10 cellular contexts compared by ENCODE assay signal in the genomic region with DNA sequence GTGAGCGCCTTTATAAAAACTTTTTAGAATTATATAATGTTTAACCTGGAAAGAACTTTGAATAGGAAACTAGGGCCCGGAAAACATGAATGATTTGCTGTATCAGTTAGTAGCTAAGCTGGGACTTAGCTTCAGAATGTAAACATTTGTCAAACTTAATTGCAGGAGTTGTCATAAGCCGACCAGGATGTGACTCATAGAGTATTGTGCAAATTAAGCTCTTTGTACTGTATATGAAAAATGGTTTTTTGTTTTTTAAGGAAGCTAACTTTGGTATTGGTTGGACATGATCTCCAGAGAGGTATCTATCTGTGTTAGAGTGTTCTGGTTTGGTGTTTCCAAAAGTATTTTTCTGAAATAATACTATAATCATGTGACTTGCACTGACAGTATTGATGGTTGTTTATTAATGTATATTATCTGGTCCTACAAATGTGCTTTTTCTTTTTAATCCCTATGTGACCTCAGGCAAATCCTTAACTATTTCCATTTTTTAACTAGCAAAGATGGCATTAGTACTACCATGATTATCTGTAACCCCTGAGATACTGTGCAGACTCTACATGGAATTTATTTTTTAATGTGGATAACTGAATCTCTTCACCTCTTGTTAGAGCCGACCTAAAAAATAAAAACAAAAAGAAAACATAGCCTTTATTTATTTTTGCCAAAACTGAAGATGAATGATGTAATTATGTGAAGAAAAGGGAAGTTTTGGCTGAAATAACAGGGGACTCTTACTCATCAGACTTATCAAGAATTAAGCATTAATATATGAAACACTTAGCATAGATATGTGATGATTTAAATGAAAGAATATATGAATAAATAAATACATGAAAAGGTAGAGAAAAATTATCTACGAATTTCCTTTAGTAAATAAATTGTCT. TPM values are rescaled to one million over a fixed set of nuclear protein-coding genes. Genes with fewer than 3 reads are reported as not detected.
DNase-seq lines count a peak whose midpoint lies in the region; ATAC-seq, FAIRE-seq and TF ChIP-seq lines count a peak whose summit lies in the region.
"Had no signal": no experiment of that assay in that cellular context is flagged by ENCODE, and none has a peak within 500 bp of the region (broad histone marks: within the 10 kb centered on the region; RNA-seq: fewer than 3 reads in every experiment).

No MANE protein-coding gene starts in this region.

- no peak for TF ChIP-seq CTCF in ovary (IDR thresholded peaks at IDR 0.05)

- no peak overlapping the region for H3K4me3 Mint-ChIP-seq in stimulated activated naive CD8-positive, alpha-beta T cell treated with anti-CD3 and anti-CD28 coated beads, Interleukin-15, Interleukin-2, amounts not matched to agents 100 ng/mL and 50 ng/mL, for 24 hours

- H3K27ac Mint-ChIP-seq in stimulated activated naive CD8-positive, alpha-beta T cell treated with anti-CD3 and anti-CD28 coated beads, Interleukin-15, Interleukin-2, amounts not matched to agents 100 ng/mL and 50 ng/mL, for 24 hours = peak overlapping the region; percentile 50

- ATAC-seq in stimulated activated naive CD8-positive, alpha-beta T cell treated with anti-CD3 and anti-CD28 coated beads, Interleukin-15, Interleukin-2, amounts not matched to agents 100 U/mL and 50 U/mL, for 24 hours = no peak
- ATAC-seq in SK-N-SH treated with all-trans-retinoic acid at 6 μM for 48 hours (peak; percentile 54), aorta (ENCODE audit: low FRiP score) (peak; percentile 38)

- H3K27ac ChIP-seq in aorta (ENCODE audit: low read depth in 1 of 2, low read length in 2 of 2) = no peak overlapping the region
- no peak overlapping the region for H3K27ac ChIP-seq in ovary

- peaks cover 32% of the 10 kb centered on the region for H3K4me1 Mint-ChIP-seq in stimulated activated naive CD8-positive, alpha-beta T cell treated with anti-CD3 and anti-CD28 coated beads, Interleukin-15, Interleukin-2, amounts not matched to agents 100 ng/mL and 50 ng/mL, for 24 hours (ENCODE audit: low read depth)

- no peak for TF ChIP-seq EP300 in ovary (IDR thresholded peaks at IDR 0.05)

- H3K27me3 ChIP-seq in aorta (ENCODE audit: control insufficient read depth in 1 of 2, insufficient read depth in 2 of 2, low read length in 1 of 2) (no peaks in the 10 kb centered on the region), ovary (no peaks in the 10 kb centered on the region)

- H3K36me3 ChIP-seq in aorta (ENCODE audit: control insufficient read depth in 1 of 2, insufficient read depth in 2 of 2, low read length in 1 of 2) (no peaks in the 10 kb centered on the region), ovary (no peaks in the 10 kb centered on the region)

- FAIRE-seq in frontal cortex (lab: Jason Lieb, UNC) = peak; percentile 30
- FAIRE-seq: H1 had no signal

- H3K4me1 ChIP-seq in aorta (ENCODE audit: control insufficient read depth in 1 of 2, insufficient read depth in 2 of 2, low read length in 2 of 2) (peaks cover 0 to 9% of the 10 kb centered on the region in 2 donors), ovary (ENCODE audit: insufficient read depth) (peaks cover 2% of the 10 kb centered on the region)

- DNase-seq in stimulated activated naive CD8-positive, alpha-beta T cell treated with anti-CD3 and anti-CD28 coated beads, Interleukin-15, Interleukin-2, amounts not matched to agents 100 U/mL and 50 U/mL, for 24 hours = no peak
- DNase-seq in frontal cortex (ENCODE audit: low spot score in 2 of 2) (no peak), aorta (no peak), ovary (no peak), HK-2 (ENCODE audit: unreplicated experiment) (no peak), NCI-H82 treated with DMSO at 0.1 percent for 48 hours (lab: John Stamatoyannopoulos, UW; ENCODE audit: unreplicated experiment) (no peak)
- DNase-seq: NCI-H1436 had no signal

- H3K4me3 ChIP-seq in aorta (ENCODE audit: low read length in 2 of 2) (no peak overlapping the region), ovary (no peak overlapping the region)

- 45 to 51% methylated on average over 5 of the region's 5 CpGs for WGBS in aorta, 2 donors
- WGBS in ovary, 3 donors = 63 to 67% (median 65%) methylated on average over 5 of the region's 5 CpGs

- no peak for TF ChIP-seq POLR2A in ovary (IDR thresholded peaks at IDR 0.05)

- intact Hi-C loops in aorta (cut with DNase I) (no loop called here), ovary (cut with DNase I) (no loop called here)

- no peaks in the 10 kb centered on the region for H3K9me3 Mint-ChIP-seq in stimulated activated naive CD8-positive, alpha-beta T cell treated with anti-CD3 and anti-CD28 coated beads, Interleukin-15, Interleukin-2, amounts not matched to agents 100 ng/mL and 50 ng/mL, for 24 hours

- H3K9me3 ChIP-seq in aorta (ENCODE audit: control insufficient read depth, low read length) (no peaks in the 10 kb centered on the region), ovary (no peaks in the 10 kb centered on the region)

- H3K27me3 Mint-ChIP-seq in stimulated activated naive CD8-positive, alpha-beta T cell treated with anti-CD3 and anti-CD28 coated beads, Interleukin-15, Interleukin-2, amounts not matched to agents 100 ng/mL and 50 ng/mL, for 24 hours = no peaks in the 10 kb centered on the region

- H3K36me3 Mint-ChIP-seq in stimulated activated naive CD8-positive, alpha-beta T cell treated with anti-CD3 and anti-CD28 coated beads, Interleukin-15, Interleukin-2, amounts not matched to agents 100 ng/mL and 50 ng/mL, for 24 hours (ENCODE audit: low read depth) = peaks cover 17% of the 10 kb centered on the region

TF ChIP-seq in SK-N-SH treated with all-trans-retinoic acid at 6 μM for 48 hours, 23 proteins besides CTCF, POLR2A, EP300 and RAD21 (continues in another document):
- TF ChIP-seq ARNTL (CRISPR knock-in tag; IDR thresholded peaks at IDR 0.05; ENCODE audit: borderline replicate concordance, low read depth) (no peak), GLIS3 (CRISPR knock-in tag; IDR thresholded peaks at IDR 0.05) (no peak)
- TF ChIP-seq, protein P1, sequence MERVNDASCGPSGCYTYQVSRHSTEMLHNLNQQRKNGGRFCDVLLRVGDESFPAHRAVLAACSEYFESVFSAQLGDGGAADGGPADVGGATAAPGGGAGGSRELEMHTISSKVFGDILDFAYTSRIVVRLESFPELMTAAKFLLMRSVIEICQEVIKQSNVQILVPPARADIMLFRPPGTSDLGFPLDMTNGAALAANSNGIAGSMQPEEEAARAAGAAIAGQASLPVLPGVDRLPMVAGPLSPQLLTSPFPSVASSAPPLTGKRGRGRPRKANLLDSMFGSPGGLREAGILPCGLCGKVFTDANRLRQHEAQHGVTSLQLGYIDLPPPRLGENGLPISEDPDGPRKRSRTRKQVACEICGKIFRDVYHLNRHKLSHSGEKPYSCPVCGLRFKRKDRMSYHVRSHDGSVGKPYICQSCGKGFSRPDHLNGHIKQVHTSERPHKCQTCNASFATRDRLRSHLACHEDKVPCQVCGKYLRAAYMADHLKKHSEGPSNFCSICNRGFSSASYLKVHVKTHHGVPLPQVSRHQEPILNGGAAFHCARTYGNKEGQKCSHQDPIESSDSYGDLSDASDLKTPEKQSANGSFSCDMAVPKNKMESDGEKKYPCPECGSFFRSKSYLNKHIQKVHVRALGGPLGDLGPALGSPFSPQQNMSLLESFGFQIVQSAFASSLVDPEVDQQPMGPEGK (CRISPR knock-in tag; IDR thresholded peaks at IDR 0.05; ENCODE audit: borderline replicate concordance) = no peak
- TF ChIP-seq, protein P2, sequence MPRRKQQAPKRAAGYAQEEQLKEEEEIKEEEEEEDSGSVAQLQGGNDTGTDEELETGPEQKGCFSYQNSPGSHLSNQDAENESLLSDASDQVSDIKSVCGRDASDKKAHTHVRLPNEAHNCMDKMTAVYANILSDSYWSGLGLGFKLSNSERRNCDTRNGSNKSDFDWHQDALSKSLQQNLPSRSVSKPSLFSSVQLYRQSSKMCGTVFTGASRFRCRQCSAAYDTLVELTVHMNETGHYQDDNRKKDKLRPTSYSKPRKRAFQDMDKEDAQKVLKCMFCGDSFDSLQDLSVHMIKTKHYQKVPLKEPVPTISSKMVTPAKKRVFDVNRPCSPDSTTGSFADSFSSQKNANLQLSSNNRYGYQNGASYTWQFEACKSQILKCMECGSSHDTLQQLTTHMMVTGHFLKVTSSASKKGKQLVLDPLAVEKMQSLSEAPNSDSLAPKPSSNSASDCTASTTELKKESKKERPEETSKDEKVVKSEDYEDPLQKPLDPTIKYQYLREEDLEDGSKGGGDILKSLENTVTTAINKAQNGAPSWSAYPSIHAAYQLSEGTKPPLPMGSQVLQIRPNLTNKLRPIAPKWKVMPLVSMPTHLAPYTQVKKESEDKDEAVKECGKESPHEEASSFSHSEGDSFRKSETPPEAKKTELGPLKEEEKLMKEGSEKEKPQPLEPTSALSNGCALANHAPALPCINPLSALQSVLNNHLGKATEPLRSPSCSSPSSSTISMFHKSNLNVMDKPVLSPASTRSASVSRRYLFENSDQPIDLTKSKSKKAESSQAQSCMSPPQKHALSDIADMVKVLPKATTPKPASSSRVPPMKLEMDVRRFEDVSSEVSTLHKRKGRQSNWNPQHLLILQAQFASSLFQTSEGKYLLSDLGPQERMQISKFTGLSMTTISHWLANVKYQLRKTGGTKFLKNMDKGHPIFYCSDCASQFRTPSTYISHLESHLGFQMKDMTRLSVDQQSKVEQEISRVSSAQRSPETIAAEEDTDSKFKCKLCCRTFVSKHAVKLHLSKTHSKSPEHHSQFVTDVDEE (CRISPR knock-in tag; IDR thresholded peaks at IDR 0.05) = no peak
- TF ChIP-seq, protein P3, sequence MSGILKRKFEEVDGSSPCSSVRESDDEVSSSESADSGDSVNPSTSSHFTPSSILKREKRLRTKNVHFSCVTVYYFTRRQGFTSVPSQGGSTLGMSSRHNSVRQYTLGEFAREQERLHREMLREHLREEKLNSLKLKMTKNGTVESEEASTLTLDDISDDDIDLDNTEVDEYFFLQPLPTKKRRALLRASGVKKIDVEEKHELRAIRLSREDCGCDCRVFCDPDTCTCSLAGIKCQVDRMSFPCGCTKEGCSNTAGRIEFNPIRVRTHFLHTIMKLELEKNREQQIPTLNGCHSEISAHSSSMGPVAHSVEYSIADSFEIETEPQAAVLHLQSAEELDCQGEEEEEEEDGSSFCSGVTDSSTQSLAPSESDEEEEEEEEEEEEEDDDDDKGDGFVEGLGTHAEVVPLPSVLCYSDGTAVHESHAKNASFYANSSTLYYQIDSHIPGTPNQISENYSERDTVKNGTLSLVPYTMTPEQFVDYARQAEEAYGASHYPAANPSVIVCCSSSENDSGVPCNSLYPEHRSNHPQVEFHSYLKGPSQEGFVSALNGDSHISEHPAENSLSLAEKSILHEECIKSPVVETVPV (CRISPR knock-in tag; IDR thresholded peaks at IDR 0.05) = no peak

RNA-seq across cellular contexts. Expression of a gene that starts 11.7 kb away (rescaled TPM):
- total RNA-seq in frontal cortex = 43.6 TPM
- 10 to 100 TPM; 35.4 to 57.9 TPM for total RNA-seq in aorta
- polyA plus RNA-seq in aorta = 10 to 100 TPM; 14.9 to 23.1 TPM
- total RNA-seq in ovary = 10 to 100 TPM; 10.3 to 45.0 (median 37.7) TPM
- 10 to 100 TPM; 15.6 to 28.5 TPM for polyA plus RNA-seq in ovary

RNA-seq across cellular contexts. Expression of a gene that starts 24.7 kb away (rescaled TPM):
- 0.41 TPM for total RNA-seq in frontal cortex
- 1 to 10 TPM; 3.7 to 4.2 TPM for total RNA-seq in aorta
- 1 to 10 TPM in 1 of 2 donors, under 1 TPM in 1; 0.26 to 2.3 TPM for polyA plus RNA-seq in aorta
- 1 to 10 TPM in 1 of 7 donors, under 1 TPM in 6; 0.15 to 1.7 (median 0.38) TPM for total RNA-seq in ovary
- polyA plus RNA-seq in ovary = 1 to 10 TPM in 1 of 2 donors, under 1 TPM in 1; 0.21 to 1.8 TPM
- total RNA-seq: H1 had no signal
- polyA plus RNA-seq: H1 had no signal
